Comparison of ENCODE assay signal across 20 cellular contexts in genomic region chr9:93974151-93974550, GRCh38. TPM values are rescaled to one million over a fixed set of nuclear protein-coding genes. Genes with fewer than 3 reads are reported as not detected.
DNase-seq lines count a peak whose midpoint lies in the region; ATAC-seq and TF ChIP-seq lines count a peak whose summit lies in the region.
"Had no signal": no experiment of that assay in that cellular context is flagged by ENCODE, and none has a peak within 500 bp of the region (broad histone marks: within the 10 kb centered on the region; RNA-seq: fewer than 3 reads in every experiment).

No MANE protein-coding gene starts in this region.

- intact Hi-C loops in stomach (cut with DNase I; ENCODE audit: low total_unique reads) = no loop called here

- no peak for ATAC-seq in HG03442 (IDR thresholded peaks at IDR 0.05; ENCODE audit: unreplicated experiment)

- no peaks in the 10 kb centered on the region for H3K27me3 ChIP-seq in stomach
- H3K27me3 ChIP-seq: BLaER1 had no signal

- TF ChIP-seq POLR2A in stomach (IDR thresholded peaks at IDR 0.05) = no peak

- H3K27ac ChIP-seq in stomach = peak overlapping the region in 1 of 5 donors; percentile 58
- H3K27ac ChIP-seq: BLaER1, RWPE1 had no signal

- TF ChIP-seq EP300 in stomach (IDR thresholded peaks at IDR 0.05) = no peak

- peaks cover 0 to 18% (median 9%) of the 10 kb centered on the region in 4 donors for H3K4me1 ChIP-seq in stomach
- H3K4me1 ChIP-seq: BLaER1 had no signal

- peaks cover 0 to 54% (median 19%) of the 10 kb centered on the region in 4 donors for H3K36me3 ChIP-seq in stomach
- H3K36me3 ChIP-seq: BLaER1 had no signal

- WGBS in stomach, 5 donors = 19 to 41% (median 25%) methylated on average over 3 of the region's 3 CpGs

- H3K4me3 ChIP-seq in stomach = no peak overlapping the region
- H3K4me3 ChIP-seq: BLaER1 had no signal

- H3K9me3 ChIP-seq in stomach = peaks cover 0 to 8% (median 4%) of the 10 kb centered on the region in 4 donors

- no peak for TF ChIP-seq CTCF in stomach (IDR thresholded peaks at IDR 0.05)

- DNase-seq in NCI-H146 (lab: John Stamatoyannopoulos, UW) (peak; percentile 5), NCI-H146 treated with DMSO at 0.1 percent for 48 hours (lab: John Stamatoyannopoulos, UW; ENCODE audit: unreplicated experiment) (no peak), NCI-H2029 (lab: John Stamatoyannopoulos, UW) (peak; percentile 61), fibroblast of gingiva (ENCODE audit: low read depth) (peak; percentile 94), stomach (peak; percentile 87), HK-2 (ENCODE audit: unreplicated experiment) (no peak), cortex of kidney (lab: John Stamatoyannopoulos, UW) (no peak)
- DNase-seq: CD8-positive, alpha-beta memory T cell; DMS 273 treated with DMSO at 0.1 percent for 48 hours; IMR-90; Kasumi-1; NCI-H1436 treated with DMSO at 0.1 percent for 48 hours; NCI-H2107; NCI-H345; NCI-H526 treated with DMSO at 0.1 percent for 48 hours had no signal

RNA-seq across cellular contexts. Expression of gene BARX1, which starts 19.0 kb away (rescaled TPM):
- 100 to 1,000 TPM in 1 of 5 donors, 10 to 100 TPM in 3, not detected in 1; 42.0 to 213 (median 70.4) TPM for total RNA-seq in stomach
- polyA plus RNA-seq in stomach = 100 to 1,000 TPM; 141 to 256 (median 151) TPM
- total RNA-seq: A172; CD8-positive, alpha-beta memory T cell; HT1080; IMR-90 had no signal
- polyA plus RNA-seq: CD8-positive, alpha-beta memory T cell; IMR-90 had no signal

Comparison
In these comparisons a context has a peak if more than half of its experiments do, and no peak if none do; other contexts are left out.
1. DNase-seq: peak in NCI-H146 (single experiment), NCI-H2029 (single experiment), fibroblast of gingiva (single experiment) and stomach (single experiment); none in NCI-H146 treated with DMSO at 0.1 percent for 48 hours (single experiment), HK-2 (single experiment) and cortex of kidney (single experiment).